ENCODE assay signal across 1 cellular context in genomic region chr16:67158637-67159600, GRCh38.
TF ChIP-seq lines count a peak whose summit lies in the region.

No MANE protein-coding gene starts in this region.

TF ChIP-seq in Ishikawa, 13 proteins besides CTCF, POLR2A, EP300 and RAD21 (continued from another document):
- no peak for TF ChIP-seq REST (IDR thresholded peaks at IDR 0.05; ENCODE audit: low read depth)
TF ChIP-seq in Ishikawa: peak in this region for 1.
